In genomic region chr12:106955377-106956047, GRCh38 we compare ENCODE assay signal across 8 cellular contexts. TPM values are rescaled to one million over a fixed set of nuclear protein-coding genes. Genes with fewer than 3 reads are reported as not detected.
DNase-seq lines count a peak whose midpoint lies in the region; ATAC-seq and TF ChIP-seq lines count a peak whose summit lies in the region.

Gene TMEM263 (plus strand): TSS chr12:106955907. CDS start chr12:106967117, 11,210 bp downstream.

- H3K4me1 ChIP-seq in ovary (ENCODE audit: insufficient read depth) (peaks cover 2% of the 10 kb centered on the region), thymus (ENCODE audit: control insufficient read depth, insufficient read depth, low read length) (peaks cover 7% of the 10 kb centered on the region)

- peak within 1 kb of the TSS; percentile 77 for H3K4me2 ChIP-seq in SU-DHL-6 (ENCODE audit: low read depth, low read length, poor library complexity, severe bottlenecking)

- H3K27ac ChIP-seq in SU-DHL-6 (ENCODE audit: low read depth, low read length): 0 out of 2 replicates have a peak within 1 kb of the TSS, but pooled peaks have one; percentile 30
- peak within 1 kb of the TSS; percentile 63 to 99 for H3K27ac ChIP-seq in ovary
- H3K27ac ChIP-seq in thymus (ENCODE audit: low read depth): peak within 1 kb of the TSS; percentile 95

- no peaks in the 10 kb centered on the region for H3K9me2 ChIP-seq in SU-DHL-6 (replicated peaks; ENCODE audit: insufficient read depth, low read length)

- ATAC-seq in activated naive CD8-positive, alpha-beta T cell treated with anti-CD3 and anti-CD28 coated beads, Interleukin-2, amount 10 ng/mL, durations not matched to agents 7 days and 5 days (ENCODE audit: low read depth): peak; percentile 87
- peak; percentile 96 for ATAC-seq in Right ventricle myocardium inferior

- no peaks in the 10 kb centered on the region for H4K20me1 ChIP-seq in SU-DHL-6 (ENCODE audit: low read depth, low read length)

- H3K36me3 ChIP-seq in SU-DHL-6 (ENCODE audit: low read length) (no peaks in the 10 kb centered on the region), ovary (no peaks in the 10 kb centered on the region), thymus (ENCODE audit: control insufficient read depth, insufficient read depth) (no peaks in the 10 kb centered on the region)

- H3K27me3 ChIP-seq in SU-DHL-6 (ENCODE audit: low read length) (no peaks in the 10 kb centered on the region), ovary (no peaks in the 10 kb centered on the region), thymus (ENCODE audit: control insufficient read depth, insufficient read depth) (no peaks in the 10 kb centered on the region)

- POLR2A ChIA-PET in activated naive CD8-positive, alpha-beta T cell treated with anti-CD3 and anti-CD28 coated beads, Interleukin-2, amount 10 ng/mL, durations not matched to agents 7 days and 5 days (lab: Charles Lee): interaction anchor here (0.8 to 2.3 kb wide), 8 partner anchors 20 to 653 kb away, joined by 3 to 11 read pairs (median 4); partner anchors contain the start of genes MTERF2, POLR3B and TCP11L2

- peaks cover 30% of the 10 kb centered on the region for H3K79me2 ChIP-seq in SU-DHL-6 (ENCODE audit: insufficient read depth, low read length)

- H3K9me3 Mint-ChIP-seq in HFFc6: no peaks in the 10 kb centered on the region
- H3K9me3 Mint-ChIP-seq in activated naive CD8-positive, alpha-beta T cell treated with anti-CD3 and anti-CD28 coated beads, Interleukin-2, amount 10 ng/mL, durations not matched to agents 7 days and 5 days: peaks cover 2% of the 10 kb centered on the region

- H3K27me3 Mint-ChIP-seq in HFFc6 (ENCODE audit: insufficient read depth): peaks cover 4% of the 10 kb centered on the region
- H3K27me3 Mint-ChIP-seq in activated naive CD8-positive, alpha-beta T cell treated with anti-CD3 and anti-CD28 coated beads, Interleukin-2, amount 10 ng/mL, durations not matched to agents 7 days and 5 days: peaks cover 5% of the 10 kb centered on the region

- DNase-seq in HFFc6 (peak; percentile 95), NB4 (ENCODE audit: low read depth) (peak; percentile 97), Right ventricle myocardium inferior (ENCODE audit: missing footprints) (peak; percentile 94), ovary (peak; percentile 96 to 98 (median 97))
- peak; percentile 94 for DNase-seq in activated naive CD8-positive, alpha-beta T cell treated with anti-CD3 and anti-CD28 coated beads, Interleukin-2, amount 10 ng/mL, durations not matched to agents 7 days and 5 days

- no peaks in the 10 kb centered on the region for H3K9me3 ChIP-seq in SU-DHL-6 (ENCODE audit: insufficient read depth, low read length)
- no peaks in the 10 kb centered on the region for H3K9me3 ChIP-seq in ovary
- no peaks in the 10 kb centered on the region for H3K9me3 ChIP-seq in thymus (ENCODE audit: control insufficient read depth)

- peak within 1 kb of the TSS; percentile 100 for H3K4me3 Mint-ChIP-seq in HFFc6
- peak within 1 kb of the TSS; percentile 95 for H3K4me3 Mint-ChIP-seq in activated naive CD8-positive, alpha-beta T cell treated with anti-CD3 and anti-CD28 coated beads, Interleukin-2, amount 10 ng/mL, durations not matched to agents 7 days and 5 days

- no peak for TF ChIP-seq POLR2A in NB4 (IDR thresholded peaks at IDR 0.05; ENCODE audit: extremely low read depth, insufficient read length)
- peak; percentile 93 for TF ChIP-seq POLR2A in ovary (IDR thresholded peaks at IDR 0.05)

- peaks cover 40% of the 10 kb centered on the region for H3K4me1 Mint-ChIP-seq in HFFc6 (ENCODE audit: low read depth)
- H3K4me1 Mint-ChIP-seq in activated naive CD8-positive, alpha-beta T cell treated with anti-CD3 and anti-CD28 coated beads, Interleukin-2, amount 10 ng/mL, durations not matched to agents 7 days and 5 days: peaks cover 15% of the 10 kb centered on the region

- H3F3A ChIP-seq in SU-DHL-6 (ENCODE audit: insufficient read depth): peaks cover 7% of the 10 kb centered on the region

- H3K27ac Mint-ChIP-seq in HFFc6: peak within 1 kb of the TSS; percentile 99
- H3K27ac Mint-ChIP-seq in activated naive CD8-positive, alpha-beta T cell treated with anti-CD3 and anti-CD28 coated beads, Interleukin-2, amount 10 ng/mL, durations not matched to agents 7 days and 5 days: peak within 1 kb of the TSS; percentile 94

- H2AFZ ChIP-seq in SU-DHL-6 (ENCODE audit: low read depth, low read length, severe bottlenecking): peak within 1 kb of the TSS; percentile 92

- H3K4me3 ChIP-seq in GM08714 (ENCODE audit: low read length) (peak within 1 kb of the TSS; percentile 89), NB4 (ENCODE audit: low read depth, low read length) (peak within 1 kb of the TSS; percentile 87), SU-DHL-6 (ENCODE audit: insufficient read depth, low read length, poor library complexity, severe bottlenecking) (peak within 1 kb of the TSS; percentile 75), ovary (peak within 1 kb of the TSS; percentile 96), thymus (ENCODE audit: low read length) (peak within 1 kb of the TSS; percentile 99)

- H3K9ac ChIP-seq in SU-DHL-6 (ENCODE audit: low read length): peak within 1 kb of the TSS; percentile 80

- WGBS in ovary, 3 donors: 0 to 1% (median 0%) methylated on average over 42 to 83 of the region's 88 CpGs
- WGBS in thymus: under 1% methylated on average over 88 of the region's 88 CpGs

- H3K36me3 Mint-ChIP-seq in HFFc6 (ENCODE audit: low read depth): peaks cover 27% of the 10 kb centered on the region
- H3K36me3 Mint-ChIP-seq in activated naive CD8-positive, alpha-beta T cell treated with anti-CD3 and anti-CD28 coated beads, Interleukin-2, amount 10 ng/mL, durations not matched to agents 7 days and 5 days: peaks cover 4% of the 10 kb centered on the region

- TF ChIP-seq EP300 in ovary (IDR thresholded peaks at IDR 0.05): no peak

- intact Hi-C loops in Right ventricle myocardium inferior (cut with DNase I): loop anchor here (1.0 to 10.0 kb wide), 3 partner anchors 32 to 139 kb away; partner anchors contain the start of genes CRY1 and MTERF2
- intact Hi-C loops in ovary (cut with DNase I): loop anchor here in 2 of 4 donors (2.0 to 10.0 kb wide), 2 partner anchors 137 to 139 kb away; partner anchors contain the start of gene CRY1 (in 2 of the 2)

- TF ChIP-seq CTCF in HFFc6 (IDR thresholded peaks at IDR 0.05) (no peak), NB4 (IDR thresholded peaks at IDR 0.05; ENCODE audit: low read depth, low read length) (no peak), SU-DHL-6 (IDR thresholded peaks at IDR 0.05; ENCODE audit: insufficient read depth, low read length, poor library complexity, severe bottlenecking) (no peak), ovary (IDR thresholded peaks at IDR 0.05) (peak in 1 of 3 donors; percentile 24)

RNA-seq across cellular contexts. Expression of gene TMEM263, which starts in this region (rescaled TPM):
- total RNA-seq in HFFc6 (2021; fragmentation: NEBNext Ultra II Directional; extraction: Animal tissue kit (Norgen Biotek cat#: 25700)): 100 to 1,000 TPM; 157 to 188 (median 167) TPM
- total RNA-seq in activated naive CD8-positive, alpha-beta T cell treated with anti-CD3 and anti-CD28 coated beads, Interleukin-2, amount 10 ng/mL, durations not matched to agents 7 days and 5 days: 10 to 100 TPM; 28.5 to 29.6 TPM
- total RNA-seq in Right ventricle myocardium inferior: 35.8 TPM
- 10 to 100 TPM; 37.8 to 55.7 (median 49.7) TPM for total RNA-seq in ovary
- 10 to 100 TPM; 17.2 to 28.8 TPM for polyA plus RNA-seq in ovary
- 46.4 TPM for polyA plus RNA-seq in thymus

Comparison
In these comparisons a context has a peak if more than half of its experiments do, and no peak if none do; other contexts are left out.
1. Peak in every context shown above with its lines: DNase-seq, ATAC-seq, H3K4me3 ChIP-seq and H3K27ac ChIP-seq.
2. H3K27ac ChIP-seq: peak in every context shown above with its lines; median percentile 95 in thymus; 81 in ovary; 30 in SU-DHL-6.